18 cellular contexts compared by ENCODE assay signal in the genomic region with DNA sequence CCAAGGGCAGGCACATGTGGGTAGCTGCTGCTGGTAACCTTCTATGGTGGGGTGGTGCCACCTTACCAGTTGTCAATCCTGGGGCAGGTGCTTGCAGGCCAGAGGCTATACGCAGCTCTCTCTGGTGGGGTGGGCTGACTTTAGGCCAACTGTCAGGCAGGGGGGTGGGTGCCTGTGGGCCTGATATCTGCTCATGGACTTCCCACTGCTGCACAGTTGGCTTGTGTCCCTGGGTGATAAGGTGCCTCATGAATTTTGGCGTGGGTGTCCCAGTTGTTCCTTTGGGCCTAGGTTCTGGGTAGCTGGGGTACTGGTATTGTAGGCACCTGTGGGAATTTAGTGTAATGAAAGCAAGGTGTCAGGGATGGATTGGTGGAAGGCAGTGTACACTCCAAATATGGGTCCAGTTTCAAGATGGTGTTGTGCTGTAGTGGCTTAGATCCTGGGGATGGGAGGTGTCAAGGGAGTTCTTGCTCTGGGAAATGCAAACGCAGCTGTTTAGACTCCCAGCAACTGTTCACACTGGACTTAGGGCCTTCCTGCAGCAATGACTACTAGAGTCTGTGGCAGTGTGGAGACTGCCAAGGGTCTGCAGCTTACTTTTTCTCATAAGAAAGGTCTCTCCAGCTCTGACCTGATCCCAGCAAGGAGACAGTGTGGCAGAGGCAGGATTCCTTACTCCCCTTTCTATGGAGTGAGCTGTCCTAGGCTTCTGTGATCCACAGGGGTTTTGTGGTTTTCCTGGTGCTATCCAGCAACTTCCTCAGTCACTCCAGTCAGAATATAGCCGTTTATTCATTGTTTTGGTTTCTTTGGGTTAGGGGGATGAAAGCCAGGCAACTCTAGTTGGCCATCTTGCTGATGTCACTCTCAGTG.
DNase-seq lines count a peak whose midpoint lies in the region; ATAC-seq, FAIRE-seq and TF ChIP-seq lines count a peak whose summit lies in the region.
"Had no signal": no experiment of that assay in that cellular context is flagged by ENCODE, and none has a peak within 500 bp of the region (broad histone marks: within the 10 kb centered on the region; RNA-seq: fewer than 3 reads in every experiment).

No MANE protein-coding gene starts in this region.

- DNase-seq in IMR-90 (no peak), amniotic epithelial cell (ENCODE audit: low read depth) (peak; percentile 69), fibroblast of the aortic adventitia (ENCODE audit: low read depth) (peak; percentile 25), HTR-8/SVneo (ENCODE audit: insufficient read length, low spot score) (no peak), cerebellum (ENCODE audit: low spot score) (no peak)
- DNase-seq in activated CD4-positive, alpha-beta T cell treated with anti-CD3 and anti-CD28 coated beads, Interleukin-2, amount 50 U/mL, for 48 hours: no peak
- DNase-seq: activated naive CD8-positive, alpha-beta T cell treated with anti-CD3 and anti-CD28 coated beads, Interleukin-2, amount 50 U/mL, for 24 hours; effector memory CD4-positive, alpha-beta T cell; GOT3; heart right ventricle; occipital lobe; right cardiac atrium; stimulated activated naive CD4-positive, alpha-beta T cell; T1000; tibial artery had no signal

- no peak overlapping the region for H3K14ac ChIP-seq in IMR-90 (replicated peaks; ENCODE audit: low read depth, low read length)

- no peak for TF ChIP-seq POLR2A in IMR-90 (IDR thresholded peaks at IDR 0.05; ENCODE audit: low read depth, low read length)

- FAIRE-seq in HTR-8/SVneo (lab: Jason Lieb, UNC): no peak

- H4K8ac ChIP-seq in IMR-90 (ENCODE audit: low read depth in 2 of 2, low read length in 2 of 2): no peak overlapping the region

- H3K36me3 ChIP-seq in BLaER1 (no peaks in the 10 kb centered on the region), IMR-90 (ENCODE audit: control insufficient read depth, insufficient read depth, low read length) (no peaks in the 10 kb centered on the region)
- H3K36me3 ChIP-seq: heart right ventricle, tibial artery had no signal

- TF ChIP-seq CTCF in IMR-90 (conservative IDR thresholded peaks at IDR 0.05; ENCODE audit: low read depth, low read length): no peak
- TF ChIP-seq CTCF in fibroblast of the aortic adventitia (IDR thresholded peaks at IDR 0.05; ENCODE audit: insufficient read depth, low read length): no peak

- BruUV-seq in IMR-90 (replicated peaks; lab: Mats Ljungman, UMichigan): no TSS peak

- H3K9me3 ChIP-seq in BLaER1 (no peaks in the 10 kb centered on the region), IMR-90 (ENCODE audit: control insufficient read depth, insufficient read depth, low read length) (no peaks in the 10 kb centered on the region)
- H3K9me3 ChIP-seq: heart right ventricle, tibial artery had no signal

- dilution Hi-C loops in IMR-90 (cut with HindIII; ENCODE audit: low sequenced_read_pairs, unreplicated experiment): no loop called here

- H3K18ac ChIP-seq in IMR-90 (ENCODE audit: low read depth, low read length): no peak overlapping the region

- H4K5ac ChIP-seq in IMR-90 (ENCODE audit: low read depth, low read length): no peak overlapping the region

- H2AK9ac ChIP-seq in IMR-90 (replicated peaks; ENCODE audit: low read depth, low read length, poor library complexity): no peak overlapping the region

- peaks cover 5% of the 10 kb centered on the region for H3K4me1 ChIP-seq in BLaER1
- H3K4me1 ChIP-seq in IMR-90 (ENCODE audit: control insufficient read depth, insufficient read depth, low read length): no peaks in the 10 kb centered on the region
- H3K4me1 ChIP-seq: heart right ventricle, tibial artery had no signal

- TF ChIP-seq RAD21 in IMR-90 (IDR thresholded peaks at IDR 0.05; ENCODE audit: low read length): no peak

- H3K9me1 ChIP-seq in IMR-90 (ENCODE audit: insufficient read depth, low read length): peaks cover 4% of the 10 kb centered on the region; the same call in 1 of the 2 replicates

- intact Hi-C loops in IMR-90 (cut with micrococcal nuclease): no loop called here

- POLR2A ChIA-PET in IMR-90 (lab: Charles Lee; ENCODE audit: unreplicated experiment): no interaction called here

- in situ Hi-C loops in IMR-90 (cut with MboI; ENCODE audit: low sequenced_read_pairs): no loop called here

- H3K23ac ChIP-seq in IMR-90 (ENCODE audit: low read depth, low read length): no peak overlapping the region

- H2AFZ ChIP-seq in IMR-90 (replicated peaks; ENCODE audit: low read length, poor library complexity): no peak overlapping the region

- H2BK20ac ChIP-seq in IMR-90 (ENCODE audit: low read depth, low read length): no peak overlapping the region

- H3K56ac ChIP-seq in IMR-90 (ENCODE audit: extremely low read depth, insufficient read depth, low read length): no peak overlapping the region

- no peak overlapping the region for H2BK120ac ChIP-seq in IMR-90 (ENCODE audit: low read depth, low read length)

- H3K79me1 ChIP-seq in IMR-90 (ENCODE audit: low read depth in 1 of 2, low read length in 2 of 2): no peaks in the 10 kb centered on the region

- H4K91ac ChIP-seq in IMR-90 (ENCODE audit: insufficient read depth, low read depth, low read length): no peak overlapping the region

- no peak overlapping the region for H3K4ac ChIP-seq in IMR-90 (ENCODE audit: low read depth, low read length)

- H3K4me3 ChIP-seq in BLaER1 (no peak overlapping the region), IMR-90 (ENCODE audit: insufficient read depth, low read depth, low read length) (no peak overlapping the region), fibroblast of the aortic adventitia (ENCODE audit: low read depth, low read length) (no peak overlapping the region)
- H3K4me3 ChIP-seq: heart right ventricle, lung, tibial artery had no signal

- CTCF ChIA-PET in IMR-90 (lab: Yijun Ruan, JAX): no interaction called here

- H4K20me1 ChIP-seq in BLaER1 (no peaks in the 10 kb centered on the region), IMR-90 (ENCODE audit: insufficient read depth, low read length) (no peaks in the 10 kb centered on the region)

- no CpG with 5 or more reads among the region's 4 CpGs for WGBS in IMR-90 (ENCODE audit: extremely low coverage in 2 of 2, insufficient read length in 1 of 2), 2 experiments

- H2BK15ac ChIP-seq in IMR-90 (ENCODE audit: low read depth, low read length): no peak overlapping the region

- H3K27ac ChIP-seq in BLaER1 (no peak overlapping the region), IMR-90 (ENCODE audit: insufficient read depth, low read length) (no peak overlapping the region)
- H3K27ac ChIP-seq: heart right ventricle, tibial artery had no signal

- H2BK5ac ChIP-seq in IMR-90 (ENCODE audit: low read depth, low read length, poor library complexity, severe bottlenecking): no peak overlapping the region

- 0 out of 2 replicates have a peak, but pooled peaks have one; percentile 29 for ATAC-seq in IMR-90 (ENCODE audit: low read depth)
- ATAC-seq in HG02759 (IDR thresholded peaks at IDR 0.05; ENCODE audit: unreplicated experiment): no peak
- ATAC-seq: activated naive CD8-positive, alpha-beta T cell treated with anti-CD3 and anti-CD28 coated beads, Interleukin-2, amount 50 U/mL, for 24 hours; heart right ventricle; right cardiac atrium had no signal

- no peak overlapping the region for H2AK5ac ChIP-seq in IMR-90 (ENCODE audit: low read depth, low read length)

- H3K27me3 ChIP-seq in BLaER1: no peaks in the 10 kb centered on the region
- H3K27me3 ChIP-seq in IMR-90 (ENCODE audit: control insufficient read depth, insufficient read depth, low read length): peaks cover 18% of the 10 kb centered on the region

- H3K9ac ChIP-seq in BLaER1: no peak overlapping the region
- no peak overlapping the region for H3K9ac ChIP-seq in IMR-90 (ENCODE audit: low read depth, low read length)

- peak overlapping the region; percentile 26; the same call in 1 of the 2 replicates for H3K4me2 ChIP-seq in BLaER1
- H3K4me2 ChIP-seq in IMR-90 (ENCODE audit: low read depth, low read length): no peak overlapping the region

TF ChIP-seq in IMR-90, 13 proteins besides CTCF, POLR2A, EP300 and RAD21:
- TF ChIP-seq MAZ (IDR thresholded peaks at IDR 0.05; ENCODE audit: borderline replicate concordance, low read depth, low read length): no peak
- TF ChIP-seq MAFK (IDR thresholded peaks at IDR 0.05; ENCODE audit: low read depth, low read length): no peak
- no peak for TF ChIP-seq FOS (IDR thresholded peaks at IDR 0.05; ENCODE audit: low read depth, low read length)
- TF ChIP-seq, protein P1, sequence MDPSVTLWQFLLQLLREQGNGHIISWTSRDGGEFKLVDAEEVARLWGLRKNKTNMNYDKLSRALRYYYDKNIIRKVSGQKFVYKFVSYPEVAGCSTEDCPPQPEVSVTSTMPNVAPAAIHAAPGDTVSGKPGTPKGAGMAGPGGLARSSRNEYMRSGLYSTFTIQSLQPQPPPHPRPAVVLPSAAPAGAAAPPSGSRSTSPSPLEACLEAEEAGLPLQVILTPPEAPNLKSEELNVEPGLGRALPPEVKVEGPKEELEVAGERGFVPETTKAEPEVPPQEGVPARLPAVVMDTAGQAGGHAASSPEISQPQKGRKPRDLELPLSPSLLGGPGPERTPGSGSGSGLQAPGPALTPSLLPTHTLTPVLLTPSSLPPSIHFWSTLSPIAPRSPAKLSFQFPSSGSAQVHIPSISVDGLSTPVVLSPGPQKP (IDR thresholded peaks at IDR 0.05; ENCODE audit: borderline replicate concordance, low read depth, low read length): no peak
- TF ChIP-seq BHLHE40 (IDR thresholded peaks at IDR 0.05; ENCODE audit: low read depth, low read length): no peak
- TF ChIP-seq CEBPB (IDR thresholded peaks at IDR 0.05; ENCODE audit: low read depth, low read length): no peak
- no peak for TF ChIP-seq NFE2L2 (IDR thresholded peaks at IDR 0.05; ENCODE audit: low read depth, low read length)
- TF ChIP-seq RFX5 (IDR thresholded peaks at IDR 0.05; ENCODE audit: low read depth, low read length): no peak
- no peak for TF ChIP-seq RCOR1 (IDR thresholded peaks at IDR 0.05; ENCODE audit: insufficient replicate concordance, low read length)
- no peak for TF ChIP-seq SMC3 (IDR thresholded peaks at IDR 0.05; ENCODE audit: low read depth, low read length)
- TF ChIP-seq MXI1 (IDR thresholded peaks at IDR 0.05; ENCODE audit: borderline replicate concordance, low read depth, low read length): no peak
- no peak for TF ChIP-seq CHD1 (IDR thresholded peaks at IDR 0.05; ENCODE audit: low read depth, low read length)
- TF ChIP-seq, protein P2, sequence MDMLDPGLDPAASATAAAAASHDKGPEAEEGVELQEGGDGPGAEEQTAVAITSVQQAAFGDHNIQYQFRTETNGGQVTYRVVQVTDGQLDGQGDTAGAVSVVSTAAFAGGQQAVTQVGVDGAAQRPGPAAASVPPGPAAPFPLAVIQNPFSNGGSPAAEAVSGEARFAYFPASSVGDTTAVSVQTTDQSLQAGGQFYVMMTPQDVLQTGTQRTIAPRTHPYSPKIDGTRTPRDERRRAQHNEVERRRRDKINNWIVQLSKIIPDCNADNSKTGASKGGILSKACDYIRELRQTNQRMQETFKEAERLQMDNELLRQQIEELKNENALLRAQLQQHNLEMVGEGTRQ (IDR thresholded peaks at IDR 0.05; ENCODE audit: low read depth, low read length): no peak

Comparison
In these comparisons a context has a peak if more than half of its experiments do, and no peak if none do; other contexts are left out.
1. DNase-seq: peak in amniotic epithelial cell (single experiment) and fibroblast of the aortic adventitia (single experiment); none in IMR-90 (single experiment), activated CD4-positive, alpha-beta T cell treated with anti-CD3 and anti-CD28 coated beads, Interleukin-2, amount 50 U/mL, for 48 hours (0 of 2), HTR-8/SVneo (single experiment) and cerebellum (single experiment).